In the genomic region with DNA sequence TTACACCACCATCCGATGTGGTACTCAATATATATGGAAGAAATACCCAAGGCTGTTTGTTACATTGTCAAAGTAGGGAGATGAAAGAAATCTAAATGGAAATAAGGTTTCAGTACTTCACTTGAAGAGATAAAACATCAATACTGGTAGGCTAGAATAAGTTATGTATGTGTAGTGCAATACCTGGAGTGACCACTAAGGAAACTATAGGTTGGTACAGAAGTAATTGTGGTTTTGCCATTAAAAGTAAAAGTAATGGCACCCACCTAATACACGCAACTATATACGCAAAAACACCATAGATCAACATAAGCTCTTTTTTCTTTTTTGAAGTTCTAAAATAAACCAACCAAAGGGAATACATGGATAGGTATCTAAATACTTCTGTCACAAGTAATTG, we compare ENCODE assay signal across 1 cellular context.
TF ChIP-seq lines count a peak whose summit lies in the region.

No MANE protein-coding gene starts in this region.

TF ChIP-seq in HepG2, 621 proteins besides CTCF, POLR2A, EP300 and RAD21:
- no peak for TF ChIP-seq FOXA1 (IDR thresholded peaks at IDR 0.05)
- TF ChIP-seq FOXA1 (CRISPR knock-in tag; IDR thresholded peaks at IDR 0.05) = no peak
- no peak for TF ChIP-seq ZUFSP (CRISPR knock-in tag; IDR thresholded peaks at IDR 0.05; ENCODE audit: borderline replicate concordance)
- TF ChIP-seq KLF6 (CRISPR knock-in tag; IDR thresholded peaks at IDR 0.05) = no peak
- no peak for TF ChIP-seq CC2D1A (CRISPR knock-in tag; IDR thresholded peaks at IDR 0.05)
- no peak for TF ChIP-seq ZBED4 (CRISPR knock-in tag; IDR thresholded peaks at IDR 0.05; ENCODE audit: borderline replicate concordance)
- TF ChIP-seq ARID2 (CRISPR knock-in tag; IDR thresholded peaks at IDR 0.05; ENCODE audit: borderline replicate concordance) = no peak
- TF ChIP-seq GMEB1 (CRISPR knock-in tag; IDR thresholded peaks at IDR 0.05; ENCODE audit: borderline replicate concordance) = no peak
- no peak for TF ChIP-seq HHEX (CRISPR knock-in tag; IDR thresholded peaks at IDR 0.05)
- no peak for TF ChIP-seq ZNF678 (CRISPR knock-in tag; IDR thresholded peaks at IDR 0.05)
- TF ChIP-seq ZNF782 (CRISPR knock-in tag; IDR thresholded peaks at IDR 0.05; ENCODE audit: borderline replicate concordance) = no peak
- no peak for TF ChIP-seq MED1 (CRISPR knock-in tag; IDR thresholded peaks at IDR 0.05)
